ENCODE assay signal across 25 cellular contexts in genomic region chr4:109029987-109030386, GRCh38.
"Had no signal": no experiment of that assay in that cellular context is flagged by ENCODE, and none has a peak within 500 bp of the region (broad histone marks: within the 10 kb centered on the region; RNA-seq: fewer than 3 reads in every experiment).

No MANE protein-coding gene starts in this region.

- H3K4me3 ChIP-seq: left lung, lung, mucosa of descending colon, pancreas, prostate gland, sigmoid colon, spleen, suprapubic skin, thoracic aorta, tibial artery, upper lobe of right lung had no signal

- H3K9me3 ChIP-seq: left lung, mucosa of descending colon, pancreas, prostate gland, sigmoid colon, spleen, suprapubic skin, thoracic aorta, tibial artery, upper lobe of right lung had no signal

- ATAC-seq: left colon; left lung; mucosa of descending colon; naive thymus-derived CD4-positive, alpha-beta T cell; natural killer cell treated with Interleukin-12 subunit alpha and Interleukin-12 subunit beta and Interleukin-15 and Interleukin-18, amount 100 ng/mL, for 72 hours; pancreas; right cardiac atrium; upper lobe of right lung had no signal

- H3K27me3 ChIP-seq: left lung, pancreas, sigmoid colon, spleen, suprapubic skin, tibial artery, upper lobe of right lung had no signal

- DNase-seq: hippocampal formation; immature natural killer cell; kidney; left colon; left lung; midbrain; mucosa of descending colon; naive thymus-derived CD4-positive, alpha-beta T cell; pancreas; posterior cingulate gyrus; retina; right cardiac atrium; sigmoid colon; small intestine; spleen; stimulated activated CD4-positive, alpha-beta T cell treated with anti-CD3 and anti-CD28 coated beads, Interleukin-4, amount 100 ng/mL, for 24 hours; stimulated activated naive CD4-positive, alpha-beta T cell; tibial artery; trophoblast cell; upper lobe of right lung had no signal

- H3K4me1 ChIP-seq: left lung, pancreas, prostate gland, spleen, suprapubic skin, tibial artery, upper lobe of right lung had no signal

- H3K27ac ChIP-seq: left lung, pancreas, prostate gland, sigmoid colon, spleen, suprapubic skin, thoracic aorta, tibial artery, upper lobe of right lung had no signal

- H3K36me3 ChIP-seq: left lung, pancreas, prostate gland, sigmoid colon, spleen, suprapubic skin, thoracic aorta, tibial artery, upper lobe of right lung had no signal
